ENCODE assay signal across 18 cellular contexts in genomic region chr14:23445773-23446172, GRCh38. TPM values are rescaled to one million over a fixed set of nuclear protein-coding genes. Genes with fewer than 3 reads are reported as not detected.
"Had no signal": no experiment of that assay in that cellular context is flagged by ENCODE, and none has a peak within 500 bp of the region (broad histone marks: within the 10 kb centered on the region; RNA-seq: fewer than 3 reads in every experiment).

No MANE protein-coding gene starts in this region.

- H3K4me3 Mint-ChIP-seq: activated B cell treated with CpG ODN at 0.5 μM for 24 hours; activated CD4-positive, alpha-beta T cell treated with anti-CD3 and anti-CD28 coated beads, Interleukin-2, amount 10 ng/mL, durations not matched to agents 7 days and 5 days; activated naive CD8-positive, alpha-beta T cell; stimulated activated naive B cell treated with anti-CD40 and anti-IgM and Interleukin-4, amounts not matched to agents 10 μg/mL and 1 μg/mL and 100 μg/mL, for 72 hours; T-helper 17 cell had no signal

- H3K4me1 ChIP-seq: left lung had no signal

- H3K27ac Mint-ChIP-seq: activated B cell treated with CpG ODN at 0.5 μM for 24 hours; activated CD4-positive, alpha-beta T cell treated with anti-CD3 and anti-CD28 coated beads, Interleukin-2, amount 10 ng/mL, durations not matched to agents 7 days and 5 days; activated naive CD8-positive, alpha-beta T cell; stimulated activated naive B cell treated with anti-CD40 and anti-IgM and Interleukin-4, amounts not matched to agents 10 μg/mL and 1 μg/mL and 100 μg/mL, for 72 hours; T-helper 17 cell had no signal

- H3K9me3 Mint-ChIP-seq: activated B cell treated with CpG ODN at 0.5 μM for 24 hours; activated CD4-positive, alpha-beta T cell treated with anti-CD3 and anti-CD28 coated beads, Interleukin-2, amount 10 ng/mL, durations not matched to agents 7 days and 5 days; stimulated activated naive B cell treated with anti-CD40 and anti-IgM and Interleukin-4, amounts not matched to agents 10 μg/mL and 1 μg/mL and 100 μg/mL, for 72 hours had no signal

- H3K27ac ChIP-seq: dorsolateral prefrontal cortex, left lung, ovary, spleen had no signal

- H3K4me3 ChIP-seq: dorsolateral prefrontal cortex, esophagus squamous epithelium, left lung, ovary, spleen had no signal

- DNase-seq: activated B cell treated with CpG ODN at 0.5 μM for 24 hours; activated CD4-positive, alpha-beta T cell treated with anti-CD3 and anti-CD28 coated beads, Interleukin-2, amount 10 ng/mL, durations not matched to agents 7 days and 5 days; activated gamma-delta T cell; dorsolateral prefrontal cortex; esophagus squamous epithelium; foreskin fibroblast; left lung; mesenchymal stem cell; ovary; spleen; stimulated activated CD4-positive, alpha-beta T cell treated with anti-CD3 and anti-CD28 coated beads, Interleukin-1b, Interleukin-23, amount 100 ng/mL, for 48 hours; stimulated activated naive B cell treated with anti-CD40 and anti-IgM and Interleukin-4, amounts not matched to agents 10 μg/mL and 1 μg/mL and 100 μg/mL, for 72 hours; T-helper 17 cell; trophoblast cell had no signal

- H3K27me3 ChIP-seq: ovary had no signal

- H3K27me3 Mint-ChIP-seq: activated CD4-positive, alpha-beta T cell treated with anti-CD3 and anti-CD28 coated beads, Interleukin-2, amount 10 ng/mL, durations not matched to agents 7 days and 5 days had no signal

- ATAC-seq: left lung; stimulated activated naive B cell treated with anti-CD40 and anti-IgM and Interleukin-4, amounts not matched to agents 10 μg/mL and 1 μg/mL and 100 μg/mL, for 72 hours; T-helper 17 cell had no signal

- H3K36me3 Mint-ChIP-seq: activated naive CD8-positive, alpha-beta T cell; stimulated activated naive B cell treated with anti-CD40 and anti-IgM and Interleukin-4, amounts not matched to agents 10 μg/mL and 1 μg/mL and 100 μg/mL, for 72 hours had no signal

- H3K36me3 ChIP-seq: esophagus squamous epithelium, left lung, ovary, spleen had no signal

- H3K9me3 ChIP-seq: esophagus squamous epithelium, left lung, ovary, spleen had no signal

- H3K4me1 Mint-ChIP-seq: activated B cell treated with CpG ODN at 0.5 μM for 24 hours; stimulated activated naive B cell treated with anti-CD40 and anti-IgM and Interleukin-4, amounts not matched to agents 10 μg/mL and 1 μg/mL and 100 μg/mL, for 72 hours had no signal

RNA-seq across cellular contexts. Expression of gene MYH7, which starts 10.3 kb away (rescaled TPM):
- total RNA-seq: activated B cell treated with CpG ODN at 0.5 μM for 24 hours, chondrocyte, esophagus squamous epithelium, renal cortical epithelial cell, subcutaneous adipose tissue, T-helper 17 cell had no signal

RNA-seq across cellular contexts. Expression of gene MYH6, which starts 37.7 kb away (rescaled TPM):
- total RNA-seq: activated B cell treated with CpG ODN at 0.5 μM for 24 hours, chondrocyte, esophagus squamous epithelium, renal cortical epithelial cell, subcutaneous adipose tissue, T-helper 17 cell had no signal
